Comparison of ENCODE assay signal across 25 cellular contexts in genomic region chr5:58902765-58903164, GRCh38.
DNase-seq lines count a peak whose midpoint lies in the region; ATAC-seq, FAIRE-seq and TF ChIP-seq lines count a peak whose summit lies in the region.
"Had no signal": no experiment of that assay in that cellular context is flagged by ENCODE, and none has a peak within 500 bp of the region (broad histone marks: within the 10 kb centered on the region; RNA-seq: fewer than 3 reads in every experiment).

No MANE protein-coding gene starts in this region.

- DNase-seq in HTR-8/SVneo (ENCODE audit: insufficient read length, low spot score) (no peak), SK-MEL-5 (ENCODE audit: low read depth, low spot score) (peak; percentile 50), H1 (ENCODE audit: low read depth in 1 of 2, low spot score in 2 of 2) (no peak), osteocyte (ENCODE audit: extremely low spot score, unreplicated experiment) (no peak), NCI-H187 (lab: John Stamatoyannopoulos, UW) (no peak), body of pancreas (no peak), NCI-H1436 (lab: John Stamatoyannopoulos, UW) (no peak)
- DNase-seq: activated CD4-positive, alpha-beta T cell treated with anti-CD3 and anti-CD28 coated beads, Interleukin-2, amount 50 U/mL, for 1 hour; activated CD8-positive, alpha-beta memory T cell treated with anti-CD3 and anti-CD28 coated beads, Interleukin-2, amount 10 ng/mL, durations not matched to agents 7 days and 5 days; activated naive CD4-positive, alpha-beta T cell; activated T-cell treated with anti-CD3 and anti-CD28 coated beads, Interleukin-2, amount 50 U/mL, for 48 hours; CD4-positive, CD25-positive, alpha-beta regulatory T cell; effector CD8-positive, alpha-beta T cell; heart left ventricle; NCI-H1092 treated with DMSO at 0.1 percent for 48 hours; NCI-H2081; NCI-H2227 treated with DMSO at 0.1 percent for 48 hours; NCI-H526 treated with DMSO at 0.1 percent for 48 hours; stimulated activated naive CD4-positive, alpha-beta T cell treated with Interleukin-2 at 50 U/mL for 16 hours; uterus had no signal

- H3K36me3 ChIP-seq in H1 (ENCODE audit: control insufficient read depth in 2 of 4, insufficient read depth in 4 of 4, low read length in 3 of 4) (no peaks in the 10 kb centered on the region), body of pancreas (replicated peaks in 1 of 2; ENCODE audit: insufficient read depth in 1 of 2, low read depth in 2 of 2) (no peaks in the 10 kb centered on the region)
- H3K36me3 ChIP-seq: heart left ventricle, uterus had no signal

- H3K79me2 ChIP-seq in H1 (ENCODE audit: control insufficient read depth in 1 of 2, insufficient read depth in 2 of 2, low read length in 2 of 2): no peaks in the 10 kb centered on the region

- H4K8ac ChIP-seq in H1 (ENCODE audit: extremely low read depth, insufficient read depth, low read length): no peak overlapping the region

- no peak for TF ChIP-seq EP300 in H1 (IDR thresholded peaks at IDR 0.05; ENCODE audit: borderline replicate concordance in 1 of 2, low read depth in 2 of 2, low read length in 2 of 2)

- H2AK5ac ChIP-seq in H1 (ENCODE audit: low read depth, low read length): no peak overlapping the region

- intact Hi-C loops in body of pancreas (cut with DNase I): no loop called here

- no peak overlapping the region for H3K27ac Mint-ChIP-seq in osteocyte (ENCODE audit: unreplicated experiment)
- H3K27ac Mint-ChIP-seq: activated CD8-positive, alpha-beta memory T cell treated with anti-CD3 and anti-CD28 coated beads, Interleukin-2, amount 10 ng/mL, durations not matched to agents 7 days and 5 days; CD4-positive, CD25-positive, alpha-beta regulatory T cell; memory B cell; WTC11 had no signal

- ATAC-seq in HG03175 (IDR thresholded peaks at IDR 0.05; ENCODE audit: unreplicated experiment) (no peak), body of pancreas (no peak)
- ATAC-seq: activated CD8-positive, alpha-beta memory T cell treated with anti-CD3 and anti-CD28 coated beads, Interleukin-2, amount 10 ng/mL, durations not matched to agents 7 days and 5 days; GM12878; WTC11 had no signal

- in situ Hi-C loops in SK-MEL-5 (cut with HindIII; ENCODE audit: low pct_unique_long_range_greater_than_20kb, low sequenced_read_pairs): no loop called here

- H3K9me3 Mint-ChIP-seq in osteocyte (ENCODE audit: unreplicated experiment): peaks cover 4% of the 10 kb centered on the region
- H3K9me3 Mint-ChIP-seq: CD4-positive, CD25-positive, alpha-beta regulatory T cell had no signal

- no peak overlapping the region for H2BK120ac ChIP-seq in H1 (replicated peaks; ENCODE audit: low read depth, low read length)

- H2BK20ac ChIP-seq in H1 (ENCODE audit: low read length): no peak overlapping the region

- H3K56ac ChIP-seq in H1 (replicated peaks; ENCODE audit: insufficient read length, low read depth, low read length): no peak overlapping the region

- H3K23me2 ChIP-seq in H1 (ENCODE audit: low read depth, low read length): no peaks in the 10 kb centered on the region

- no peak overlapping the region for H2BK15ac ChIP-seq in H1 (ENCODE audit: low read length)

- no peaks in the 10 kb centered on the region for H3K4me1 ChIP-seq in H1 (replicated peaks in 1 of 4; ENCODE audit: control insufficient read depth in 3 of 4, insufficient read depth in 4 of 4, low read length in 3 of 4)
- no peaks in the 10 kb centered on the region for H3K4me1 ChIP-seq in body of pancreas
- H3K4me1 ChIP-seq: uterus had no signal

- H3K23ac ChIP-seq in H1 (ENCODE audit: insufficient read length): no peak overlapping the region

- H3K18ac ChIP-seq in H1 (ENCODE audit: extremely low read depth, low read length): no peak overlapping the region

- H2BK5ac ChIP-seq in H1 (ENCODE audit: low read depth, low read length): no peak overlapping the region

- no peak overlapping the region for H4K5ac ChIP-seq in H1 (ENCODE audit: insufficient read length, low read depth, low read length)

- peaks cover 3% of the 10 kb centered on the region for H3K36me3 Mint-ChIP-seq in osteocyte (ENCODE audit: unreplicated experiment)
- H3K36me3 Mint-ChIP-seq: CD4-positive, CD25-positive, alpha-beta regulatory T cell; memory B cell had no signal

- H3K79me1 ChIP-seq in H1 (ENCODE audit: low read depth, low read length): no peaks in the 10 kb centered on the region

- 89% methylated on average over 2 of the region's 2 CpGs; no CpG with 5 or more reads in 1 of the 2 experiments for WGBS in H1 (ENCODE audit: extremely low coverage in 1 of 2, insufficient coverage in 1 of 2, insufficient read length in 1 of 2, insufficient replicate concordance in 2 of 2, low coverage in 1 of 2, low lambda C conversion rate in 2 of 2, missing lambda C conversion rate in 1 of 2), 2 experiments
- WGBS in body of pancreas, 2 donors: 61 to 63% methylated on average over 2 of the region's 2 CpGs

- TF ChIP-seq POLR2A in H1 (IDR thresholded peaks at IDR 0.05; ENCODE audit: control extremely low read depth in 1 of 2, low read depth in 2 of 2, low read length in 2 of 2): no peak
- no peak for TF ChIP-seq POLR2A in body of pancreas (IDR thresholded peaks at IDR 0.05)

- FAIRE-seq in HTR-8/SVneo (lab: Jason Lieb, UNC) (peak; percentile 73), H1 (lab: Jason Lieb, UNC) (peak; percentile 55)
- FAIRE-seq: GM12878 had no signal

- H3K9me3 ChIP-seq in H1 (ENCODE audit: insufficient read depth in 2 of 2, low read depth in 1 of 2, low read length in 1 of 2) (no peaks in the 10 kb centered on the region), body of pancreas (no peaks in the 10 kb centered on the region)
- H3K9me3 ChIP-seq: uterus had no signal

- H2BK12ac ChIP-seq in H1 (ENCODE audit: low read depth, low read length): no peak overlapping the region

- H3K4me1 Mint-ChIP-seq in osteocyte (ENCODE audit: unreplicated experiment): peaks cover 12% of the 10 kb centered on the region
- H3K4me1 Mint-ChIP-seq: activated CD8-positive, alpha-beta memory T cell treated with anti-CD3 and anti-CD28 coated beads, Interleukin-2, amount 10 ng/mL, durations not matched to agents 7 days and 5 days; CD4-positive, CD25-positive, alpha-beta regulatory T cell; memory B cell; WTC11 had no signal

- H3K9ac ChIP-seq in H1 (replicated peaks in 1 of 4; ENCODE audit: extremely low read depth in 1 of 4, low read depth in 3 of 4, low read length in 3 of 4): no peak overlapping the region

- POLR2A ChIA-PET in H1 (lab: Charles Lee; ENCODE audit: partially characterized antibody): no interaction called here

- TF ChIP-seq RAD21 in H1 (IDR thresholded peaks at IDR 0.05 in 1 of 2, conservative IDR thresholded peaks at IDR 0.05 in 1 of 2; ENCODE audit: low read depth in 2 of 2, low read length in 2 of 2): no peak; a peak in 1 of 4 replicates

- no peaks in the 10 kb centered on the region for H3K27me3 Mint-ChIP-seq in osteocyte (ENCODE audit: unreplicated experiment)

- H3K4me3 Mint-ChIP-seq in osteocyte (ENCODE audit: unreplicated experiment): no peak overlapping the region
- H3K4me3 Mint-ChIP-seq: activated CD8-positive, alpha-beta memory T cell treated with anti-CD3 and anti-CD28 coated beads, Interleukin-2, amount 10 ng/mL, durations not matched to agents 7 days and 5 days; CD4-positive, CD25-positive, alpha-beta regulatory T cell; memory B cell; WTC11 had no signal

- H3K4me2 ChIP-seq in H1 (ENCODE audit: insufficient read depth in 1 of 2, low read depth in 2 of 2, low read length in 2 of 2): no peak overlapping the region

- H2AFZ ChIP-seq in H1 (ENCODE audit: low read length): no peak overlapping the region

- H3K27me3 ChIP-seq in H1 (replicated peaks in 1 of 4; ENCODE audit: control insufficient read depth in 3 of 4, extremely low read depth in 1 of 4, insufficient read depth in 3 of 4, low read length in 3 of 4) (no peaks in the 10 kb centered on the region), body of pancreas (no peaks in the 10 kb centered on the region)
- H3K27me3 ChIP-seq: heart left ventricle, uterus had no signal

- CTCF ChIA-PET in H1 (lab: Charles Lee; ENCODE audit: partially characterized antibody): interaction anchor here (0.6 to 1.7 kb wide), 4 partner anchors 9 to 29 kb away, joined by 3 to 6 read pairs (median 4); no protein-coding TSS in a partner anchor

- H4K91ac ChIP-seq in H1 (replicated peaks; ENCODE audit: insufficient read length, low read length): no peak overlapping the region

- no peak overlapping the region for H3K14ac ChIP-seq in H1 (ENCODE audit: insufficient read length)

- no peaks in the 10 kb centered on the region for H4K20me1 ChIP-seq in H1 (replicated peaks in 1 of 2; ENCODE audit: control insufficient read depth in 1 of 2, insufficient read depth in 2 of 2, low read length in 2 of 2)

- H3K27ac ChIP-seq in H1 (ENCODE audit: low read depth, low read length) (no peak overlapping the region), body of pancreas (no peak overlapping the region)
- H3K27ac ChIP-seq: epithelial cell of prostate, heart left ventricle, uterus had no signal

- TF ChIP-seq CTCF in H1 (IDR thresholded peaks at IDR 0.05; ENCODE audit: control extremely low read depth in 1 of 3, insufficient read depth in 1 of 3, low read depth in 1 of 3, low read length in 3 of 3) (no peak), osteocyte (IDR thresholded peaks at IDR 0.05) (peak; percentile 13), body of pancreas (IDR thresholded peaks at IDR 0.05) (peak in 1 of 7 experiments; percentile 10)

- H3K4me3 ChIP-seq in H1 (ENCODE audit: extremely low read depth in 1 of 4, insufficient read depth in 2 of 4, low read depth in 3 of 4, low read length in 4 of 4): no peak overlapping the region
- H3K4me3 ChIP-seq in body of pancreas: no peak overlapping the region
- H3K4me3 ChIP-seq: GM12878, heart left ventricle, uterus had no signal

- H3K4ac ChIP-seq in H1 (replicated peaks; ENCODE audit: insufficient read length, low read depth, low read length): no peak overlapping the region

TF ChIP-seq in H1, 55 proteins besides CTCF, POLR2A, EP300 and RAD21:
- TF ChIP-seq RFX5 (IDR thresholded peaks at IDR 0.05; ENCODE audit: borderline replicate concordance, low read depth, low read length): no peak
- TF ChIP-seq SP4 (IDR thresholded peaks at IDR 0.05; ENCODE audit: low read length): no peak
- no peak for TF ChIP-seq MAFK (IDR thresholded peaks at IDR 0.05; ENCODE audit: low read depth, low read length)
- TF ChIP-seq ASH2L (IDR thresholded peaks at IDR 0.05; ENCODE audit: low read length): no peak
- TF ChIP-seq JUND (IDR thresholded peaks at IDR 0.05; ENCODE audit: low read length): no peak
- no peak for TF ChIP-seq RBBP5 (IDR thresholded peaks at IDR 0.05; ENCODE audit: borderline replicate concordance, low read depth, low read length)
- TF ChIP-seq BCL11A (IDR thresholded peaks at IDR 0.05; ENCODE audit: low read depth in 2 of 2, low read length in 2 of 2): no peak
- TF ChIP-seq TBP (IDR thresholded peaks at IDR 0.05; ENCODE audit: low read depth, low read length): no peak
- no peak for TF ChIP-seq CHD1 (IDR thresholded peaks at IDR 0.05; ENCODE audit: low read depth, low read length)
